In genomic region chr13:91111476-91112190, GRCh38 we compare ENCODE assay signal across 1 cellular context.
TF ChIP-seq lines count a peak whose summit lies in the region.

No MANE protein-coding gene starts in this region.

TF ChIP-seq in H1, 55 proteins besides CTCF, POLR2A, EP300 and RAD21:
- TF ChIP-seq NANOG (IDR thresholded peaks at IDR 0.05; ENCODE audit: insufficient read depth, low read depth, low read length, poor library complexity, severe bottlenecking) (no peak), ATF2 (IDR thresholded peaks at IDR 0.05; ENCODE audit: low read length) (no peak), HDAC6 (IDR thresholded peaks at IDR 0.05; ENCODE audit: low read depth, low read length) (no peak), USF2 (IDR thresholded peaks at IDR 0.05; ENCODE audit: low read length) (no peak), CBX8 (IDR thresholded peaks at IDR 0.05; ENCODE audit: borderline replicate concordance, low read depth, low read length) (no peak)
- TF ChIP-seq, protein P1, sequence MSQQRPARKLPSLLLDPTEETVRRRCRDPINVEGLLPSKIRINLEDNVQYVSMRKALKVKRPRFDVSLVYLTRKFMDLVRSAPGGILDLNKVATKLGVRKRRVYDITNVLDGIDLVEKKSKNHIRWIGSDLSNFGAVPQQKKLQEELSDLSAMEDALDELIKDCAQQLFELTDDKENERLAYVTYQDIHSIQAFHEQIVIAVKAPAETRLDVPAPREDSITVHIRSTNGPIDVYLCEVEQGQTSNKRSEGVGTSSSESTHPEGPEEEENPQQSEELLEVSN (IDR thresholded peaks at IDR 0.05), result no peak
TF ChIP-seq in H1: peak in this region for 0.
